In genomic region chr15:51837784-51838183, GRCh38 we compare ENCODE assay signal across 9 cellular contexts. TPM values are rescaled to one million over a fixed set of nuclear protein-coding genes. Genes with fewer than 3 reads are reported as not detected.
DNase-seq lines count a peak whose midpoint lies in the region; ATAC-seq lines count a peak whose summit lies in the region.
"Had no signal": no experiment of that assay in that cellular context is flagged by ENCODE, and none has a peak within 500 bp of the region (broad histone marks: within the 10 kb centered on the region; RNA-seq: fewer than 3 reads in every experiment).

No MANE protein-coding gene starts in this region.

- H3K27ac Mint-ChIP-seq in activated T-cell treated with anti-CD3 and anti-CD28 coated beads, Interleukin-2, amount 50 U/mL, for 24 hours: peak overlapping the region; percentile 44
- H3K27ac Mint-ChIP-seq in stimulated activated naive B cell treated with anti-CD40 and anti-IgM and Interleukin-4, amounts not matched to agents 10 μg/mL and 1 μg/mL and 100 μg/mL, for 72 hours: peak overlapping the region; percentile 14

- peaks cover 4% of the 10 kb centered on the region for H3K36me3 Mint-ChIP-seq in activated T-cell treated with anti-CD3 and anti-CD28 coated beads, Interleukin-2, amount 50 U/mL, for 24 hours (ENCODE audit: low read depth)
- peaks cover 4 to 6% of the 10 kb centered on the region in 2 donors for H3K36me3 Mint-ChIP-seq in stimulated activated naive B cell treated with anti-CD40 and anti-IgM and Interleukin-4, amounts not matched to agents 10 μg/mL and 1 μg/mL and 100 μg/mL, for 72 hours

- H3K4me3 Mint-ChIP-seq in activated T-cell treated with anti-CD3 and anti-CD28 coated beads, Interleukin-2, amount 50 U/mL, for 24 hours: peak overlapping the region; percentile 59
- H3K4me3 Mint-ChIP-seq in stimulated activated naive B cell treated with anti-CD40 and anti-IgM and Interleukin-4, amounts not matched to agents 10 μg/mL and 1 μg/mL and 100 μg/mL, for 72 hours: peak overlapping the region; percentile 11 to 63

- H3K27me3 Mint-ChIP-seq in activated T-cell treated with anti-CD3 and anti-CD28 coated beads, Interleukin-2, amount 50 U/mL, for 24 hours: no peaks in the 10 kb centered on the region
- H3K27me3 Mint-ChIP-seq in stimulated activated naive B cell treated with anti-CD40 and anti-IgM and Interleukin-4, amounts not matched to agents 10 μg/mL and 1 μg/mL and 100 μg/mL, for 72 hours: no peaks in the 10 kb centered on the region

- H3K9me3 Mint-ChIP-seq in activated T-cell treated with anti-CD3 and anti-CD28 coated beads, Interleukin-2, amount 50 U/mL, for 24 hours: no peaks in the 10 kb centered on the region
- H3K9me3 Mint-ChIP-seq in stimulated activated naive B cell treated with anti-CD40 and anti-IgM and Interleukin-4, amounts not matched to agents 10 μg/mL and 1 μg/mL and 100 μg/mL, for 72 hours: peaks cover 0 to 4% of the 10 kb centered on the region in 2 donors

- peaks cover 90% of the 10 kb centered on the region for H3K4me1 Mint-ChIP-seq in activated T-cell treated with anti-CD3 and anti-CD28 coated beads, Interleukin-2, amount 50 U/mL, for 24 hours (ENCODE audit: low read depth)
- peaks cover 44 to 83% of the 10 kb centered on the region in 2 donors for H3K4me1 Mint-ChIP-seq in stimulated activated naive B cell treated with anti-CD40 and anti-IgM and Interleukin-4, amounts not matched to agents 10 μg/mL and 1 μg/mL and 100 μg/mL, for 72 hours

- no peak for DNase-seq in activated T-cell treated with anti-CD3 and anti-CD28 coated beads, Interleukin-2, amount 50 U/mL, for 24 hours
- no peak for DNase-seq in activated T-cell treated with anti-CD3 and anti-CD28 coated beads, Interleukin-2, amount 50 U/mL, for 1 hour
- peak; percentile 65 for DNase-seq in dermis blood vessel endothelial cell
- DNase-seq in stimulated activated naive B cell treated with anti-CD40 and anti-IgM and Interleukin-4, amounts not matched to agents 10 μg/mL and 1 μg/mL and 100 μg/mL, for 72 hours: no peak
- no peak for DNase-seq in activated CD4-positive, CD25-positive, alpha-beta regulatory T cell treated with anti-CD3 and anti-CD28 coated beads, Interleukin-2, amount 50 U/mL, for 72 hours
- no peak for DNase-seq in NCI-H510A (lab: John Stamatoyannopoulos, UW)
- no peak for DNase-seq in pons (ENCODE audit: low spot score)
- DNase-seq: adrenal gland had no signal

- peak; percentile 61 for ATAC-seq in HG03460 (IDR thresholded peaks at IDR 0.05; ENCODE audit: unreplicated experiment)
- peak; percentile 85 for ATAC-seq in stimulated activated naive B cell treated with anti-CD40 and anti-IgM and Interleukin-4, amounts not matched to agents 10 μg/mL and 1 μg/mL and 100 μg/mL, for 72 hours (replicated peaks)

RNA-seq across cellular contexts. Expression of gene TMOD3, which starts 8.3 kb away (rescaled TPM):
- 86.6 and 142 TPM in 2 replicates for total RNA-seq in dermis blood vessel endothelial cell
